18 cellular contexts compared by ENCODE assay signal in genomic region chr21:45552696-45553391, GRCh38. TPM values are rescaled to one million over a fixed set of nuclear protein-coding genes. Genes with fewer than 3 reads are reported as not detected.
DNase-seq lines count a peak whose midpoint lies in the region; ATAC-seq lines count a peak whose summit lies in the region.
"Had no signal": no experiment of that assay in that cellular context is flagged by ENCODE, and none has a peak within 500 bp of the region (broad histone marks: within the 10 kb centered on the region; RNA-seq: fewer than 3 reads in every experiment).

No MANE protein-coding gene starts in this region.

- no peaks in the 10 kb centered on the region for H3K36me3 Mint-ChIP-seq in activated CD8-positive, alpha-beta T cell treated with anti-CD3 and anti-CD28 coated beads, Interleukin-2, amount 10 ng/mL, durations not matched to agents 7 days and 5 days (ENCODE audit: low read depth)
- H3K36me3 Mint-ChIP-seq in naive B cell, result no peaks in the 10 kb centered on the region
- H3K36me3 Mint-ChIP-seq: neural progenitor cell had no signal

- H3K27ac Mint-ChIP-seq in activated CD8-positive, alpha-beta T cell treated with anti-CD3 and anti-CD28 coated beads, Interleukin-2, amount 10 ng/mL, durations not matched to agents 7 days and 5 days, result peak overlapping the region; percentile 46
- peak overlapping the region in 1 of 6 donors; percentile 59 for H3K27ac Mint-ChIP-seq in naive B cell
- H3K27ac Mint-ChIP-seq: neural progenitor cell had no signal

- POLR2A ChIA-PET in activated CD8-positive, alpha-beta T cell treated with anti-CD3 and anti-CD28 coated beads, Interleukin-2, amount 10 ng/mL, durations not matched to agents 7 days and 5 days (lab: Charles Lee), result interaction anchor here (0.9 kb wide), 1 partner anchor 70 kb away, joined by 3 read pairs; no protein-coding TSS in a partner anchor

- H3K27me3 Mint-ChIP-seq in activated CD8-positive, alpha-beta T cell treated with anti-CD3 and anti-CD28 coated beads, Interleukin-2, amount 10 ng/mL, durations not matched to agents 7 days and 5 days (ENCODE audit: low read depth), result peaks cover 3% of the 10 kb centered on the region
- H3K27me3 Mint-ChIP-seq in naive B cell, result no peaks in the 10 kb centered on the region

- CTCF ChIA-PET in activated CD8-positive, alpha-beta T cell treated with anti-CD3 and anti-CD28 coated beads, Interleukin-2, amount 10 ng/mL, durations not matched to agents 7 days and 5 days (lab: Charles Lee), result no interaction called here

- H3K4me1 Mint-ChIP-seq in activated CD8-positive, alpha-beta T cell treated with anti-CD3 and anti-CD28 coated beads, Interleukin-2, amount 10 ng/mL, durations not matched to agents 7 days and 5 days (ENCODE audit: low read depth), result peaks cover 43% of the 10 kb centered on the region
- H3K4me1 Mint-ChIP-seq in naive B cell, result peaks cover 34 to 43% (median 35%) of the 10 kb centered on the region in 3 donors

- H3K9me3 Mint-ChIP-seq in activated CD8-positive, alpha-beta T cell treated with anti-CD3 and anti-CD28 coated beads, Interleukin-2, amount 10 ng/mL, durations not matched to agents 7 days and 5 days (ENCODE audit: insufficient read depth), result no peaks in the 10 kb centered on the region
- H3K9me3 Mint-ChIP-seq in naive B cell, result no peaks in the 10 kb centered on the region
- H3K9me3 Mint-ChIP-seq: neural progenitor cell had no signal

- intact Hi-C loops in left cardiac atrium (cut with DNase I), result no loop called here
- intact Hi-C loops in Right ventricle myocardium superior (cut with DNase I), result loop anchor here (10.0 kb wide), 1 partner anchor 372 kb away; no protein-coding TSS in a partner anchor

- ATAC-seq in left cardiac atrium (no peak), Right ventricle myocardium superior (ENCODE audit: poor library complexity) (no peak), naive B cell (ENCODE audit: low read depth in 2 of 2) (no peak), HG03175 (IDR thresholded peaks at IDR 0.05; ENCODE audit: unreplicated experiment) (no peak)
- ATAC-seq in activated CD8-positive, alpha-beta T cell treated with anti-CD3 and anti-CD28 coated beads, Interleukin-2, amount 10 ng/mL, durations not matched to agents 7 days and 5 days, result no peak
- no peak for ATAC-seq in stimulated activated naive CD8-positive, alpha-beta T cell treated with anti-CD3 and anti-CD28 coated beads, Interleukin-15, Interleukin-2, amounts not matched to agents 100 U/mL and 50 U/mL, for 24 hours

- H3K4me3 Mint-ChIP-seq in activated CD8-positive, alpha-beta T cell treated with anti-CD3 and anti-CD28 coated beads, Interleukin-2, amount 10 ng/mL, durations not matched to agents 7 days and 5 days, result no peak overlapping the region
- H3K4me3 Mint-ChIP-seq in naive B cell, result peak overlapping the region in 7 of 8 donors; percentile 24 to 78 (median 39)
- H3K4me3 Mint-ChIP-seq: neural progenitor cell had no signal

- peak; percentile 14 for DNase-seq in left cardiac atrium
- DNase-seq in Right ventricle myocardium superior, result no peak
- no peak for DNase-seq in activated CD8-positive, alpha-beta T cell treated with anti-CD3 and anti-CD28 coated beads, Interleukin-2, amount 10 ng/mL, durations not matched to agents 7 days and 5 days
- DNase-seq in naive B cell, result no peak
- no peak for DNase-seq in stimulated activated naive CD8-positive, alpha-beta T cell treated with anti-CD3 and anti-CD28 coated beads, Interleukin-15, Interleukin-2, amounts not matched to agents 100 U/mL and 50 U/mL, for 24 hours
- DNase-seq in UCSD-AML1 (lab: John Stamatoyannopoulos, UW; ENCODE audit: unreplicated experiment), result no peak
- no peak for DNase-seq in DMS153 treated with DMSO at 0.1 percent for 48 hours (lab: John Stamatoyannopoulos, UW; ENCODE audit: unreplicated experiment)
- DNase-seq: activated CD4-positive, alpha-beta T cell treated with anti-CD3 and anti-CD28 coated beads for 48 hours; activated naive CD4-positive, alpha-beta T cell; AML-193; caudate nucleus; DMS79 treated with DMSO at 0.1 percent for 48 hours; NCI-H1092 treated with DMSO at 0.1 percent for 48 hours; NCI-H2171 treated with DMSO at 0.1 percent for 48 hours; stimulated activated CD4-positive, alpha-beta T cell treated with anti-CD3 and anti-CD28 coated beads, Interleukin-4, amount 100 ng/mL, for 24 hours; T-helper 9 cell had no signal

RNA-seq across cellular contexts. Expression of gene SLC19A1, which starts 10.6 kb away (rescaled TPM):
- total RNA-seq in left cardiac atrium (1 to 10 TPM; 5.4 to 8.6 TPM), Right ventricle myocardium superior (6.9 TPM)
- total RNA-seq in activated CD8-positive, alpha-beta T cell treated with anti-CD3 and anti-CD28 coated beads, Interleukin-2, amount 10 ng/mL, durations not matched to agents 7 days and 5 days, result 10 to 100 TPM; 44.4 to 51.6 TPM
- 10 to 100 TPM in 1 of 6 donors, 1 to 10 TPM in 5; 2.9 to 20.0 (median 4.3) TPM for polyA plus RNA-seq in naive B cell (ENCODE audit: low read depth in 6 of 6)
